1 cellular context compared by ENCODE assay signal in genomic region chr10:17233534-17233933, GRCh38.
TF ChIP-seq lines count a peak whose summit lies in the region.

No MANE protein-coding gene starts in this region.

TF ChIP-seq in K562, 482 proteins besides CTCF, POLR2A, EP300 and RAD21:
- 0 out of 2 replicates have a peak, but pooled peaks have one; percentile 43 for TF ChIP-seq POLR2AphosphoS5 (IDR thresholded peaks at IDR 0.05; ENCODE audit: control insufficient read depth, insufficient read depth, low read depth, low read length)
- peak; percentile 75; the same call in 1 of the 2 replicates for TF ChIP-seq POLR2AphosphoS2 (IDR thresholded peaks at IDR 0.05; ENCODE audit: low read length)
- TF ChIP-seq TEAD4 (IDR thresholded peaks at IDR 0.05; ENCODE audit: low read length), result no peak
- no peak for TF ChIP-seq TEAD4 (CRISPR knock-in tag; IDR thresholded peaks at IDR 0.05; ENCODE audit: borderline replicate concordance)
- TF ChIP-seq MED1 (CRISPR knock-in tag; IDR thresholded peaks at IDR 0.05; ENCODE audit: borderline replicate concordance), result no peak
- no peak for TF ChIP-seq HDAC6 (IDR thresholded peaks at IDR 0.05; ENCODE audit: low read depth, low read length)
- TF ChIP-seq SAP30 (IDR thresholded peaks at IDR 0.05; ENCODE audit: borderline replicate concordance, insufficient read depth, low read depth, low read length, poor library complexity, severe bottlenecking), result no peak
- TF ChIP-seq RBFOX2 (IDR thresholded peaks at IDR 0.05; ENCODE audit: low read depth, low read length), result peak; percentile 54; the same call in 1 of the 2 replicates
- TF ChIP-seq, protein P1, sequence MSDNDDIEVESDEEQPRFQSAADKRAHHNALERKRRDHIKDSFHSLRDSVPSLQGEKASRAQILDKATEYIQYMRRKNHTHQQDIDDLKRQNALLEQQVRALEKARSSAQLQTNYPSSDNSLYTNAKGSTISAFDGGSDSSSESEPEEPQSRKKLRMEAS (CRISPR knock-in tag; IDR thresholded peaks at IDR 0.05), result no peak
TF ChIP-seq in K562: peak in this region for 3.
